ENCODE assay signal across 9 cellular contexts in genomic region chr21:41923641-41924342, GRCh38. TPM values are rescaled to one million over a fixed set of nuclear protein-coding genes. Genes with fewer than 3 reads are reported as not detected.
DNase-seq lines count a peak whose midpoint lies in the region; ATAC-seq, FAIRE-seq and TF ChIP-seq lines count a peak whose summit lies in the region.
"Had no signal": no experiment of that assay in that cellular context is flagged by ENCODE, and none has a peak within 500 bp of the region (broad histone marks: within the 10 kb centered on the region; RNA-seq: fewer than 3 reads in every experiment).

No MANE protein-coding gene starts in this region.

- H3K27me3 ChIP-seq in subcutaneous abdominal adipose tissue (ENCODE audit: control insufficient read depth in 5 of 5, insufficient read depth in 4 of 5, low read length in 5 of 5) = no peaks in the 10 kb centered on the region
- H3K27me3 ChIP-seq: body of pancreas had no signal

- ATAC-seq in activated naive CD8-positive, alpha-beta T cell treated with anti-CD3 and anti-CD28 coated beads, Interleukin-2, amount 50 U/mL, for 24 hours = peak; percentile 56
- ATAC-seq in GM19397 (IDR thresholded peaks at IDR 0.05; ENCODE audit: unreplicated experiment) (no peak), HG02981 (IDR thresholded peaks at IDR 0.05; ENCODE audit: unreplicated experiment) (no peak)
- ATAC-seq: body of pancreas had no signal

- H3K4me3 Mint-ChIP-seq in activated naive CD8-positive, alpha-beta T cell treated with anti-CD3 and anti-CD28 coated beads, Interleukin-2, amount 50 U/mL, for 24 hours = peak overlapping the region; percentile 58

- intact Hi-C loops in kidney (cut with DNase I) = no loop called here

- no peaks in the 10 kb centered on the region for H3K9me3 ChIP-seq in kidney (ENCODE audit: control insufficient read depth in 1 of 2, low read length in 2 of 2)
- H3K9me3 ChIP-seq in subcutaneous abdominal adipose tissue (ENCODE audit: control insufficient read depth in 5 of 5, low read length in 5 of 5) = no peaks in the 10 kb centered on the region
- H3K9me3 ChIP-seq: body of pancreas had no signal

- peak overlapping the region; percentile 46 for H3K27ac Mint-ChIP-seq in activated naive CD8-positive, alpha-beta T cell treated with anti-CD3 and anti-CD28 coated beads, Interleukin-2, amount 50 U/mL, for 24 hours

- H3K4me1 Mint-ChIP-seq in activated naive CD8-positive, alpha-beta T cell treated with anti-CD3 and anti-CD28 coated beads, Interleukin-2, amount 50 U/mL, for 24 hours = peaks cover 72% of the 10 kb centered on the region

- H3K4me3 ChIP-seq in kidney (ENCODE audit: low read length in 2 of 2) (no peak overlapping the region), subcutaneous abdominal adipose tissue (ENCODE audit: low read depth in 1 of 5, low read length in 5 of 5) (peak overlapping the region in 2 of 5 donors; percentile 4 to 28)
- H3K4me3 ChIP-seq: body of pancreas had no signal

- H3K9ac ChIP-seq in kidney (ENCODE audit: low read length in 2 of 2) = no peak overlapping the region
- peak overlapping the region; percentile 53 to 91 (median 71) for H3K9ac ChIP-seq in subcutaneous abdominal adipose tissue (ENCODE audit: low read length in 5 of 5)

- FAIRE-seq in kidney (lab: Jason Lieb, UNC) = no peak

- H3K4me1 ChIP-seq in kidney (ENCODE audit: control insufficient read depth in 1 of 2, insufficient read depth in 1 of 2, low read depth in 1 of 2, low read length in 2 of 2) (peaks cover 12 to 23% of the 10 kb centered on the region in 2 donors), subcutaneous abdominal adipose tissue (ENCODE audit: control insufficient read depth in 5 of 5, insufficient read depth in 5 of 5, low read length in 5 of 5) (peaks cover 10 to 80% (median 76%) of the 10 kb centered on the region in 5 donors)

- peaks cover 2% of the 10 kb centered on the region for H3K36me3 Mint-ChIP-seq in activated naive CD8-positive, alpha-beta T cell treated with anti-CD3 and anti-CD28 coated beads, Interleukin-2, amount 50 U/mL, for 24 hours (ENCODE audit: low read depth)

- no peaks in the 10 kb centered on the region for H3K27me3 Mint-ChIP-seq in activated naive CD8-positive, alpha-beta T cell treated with anti-CD3 and anti-CD28 coated beads, Interleukin-2, amount 50 U/mL, for 24 hours

- H3K9me3 Mint-ChIP-seq in activated naive CD8-positive, alpha-beta T cell treated with anti-CD3 and anti-CD28 coated beads, Interleukin-2, amount 50 U/mL, for 24 hours = no peaks in the 10 kb centered on the region

- no peak for TF ChIP-seq CTCF in kidney (IDR thresholded peaks at IDR 0.05; ENCODE audit: borderline replicate concordance, extremely low read depth, insufficient read depth)

- H3K36me3 ChIP-seq in kidney (ENCODE audit: control insufficient read depth in 1 of 2, insufficient read depth in 2 of 2, low read length in 2 of 2) (no peaks in the 10 kb centered on the region), subcutaneous abdominal adipose tissue (ENCODE audit: control insufficient read depth in 5 of 5, insufficient read depth in 5 of 5, low read length in 5 of 5) (peaks cover 0 to 23% (median 10%) of the 10 kb centered on the region in 5 donors)

- peak overlapping the region; percentile 26 to 91 for H3K27ac ChIP-seq in kidney (ENCODE audit: low read depth in 2 of 2, low read length in 2 of 2)
- peak overlapping the region; percentile 99 for H3K27ac ChIP-seq in subcutaneous abdominal adipose tissue (ENCODE audit: low read depth, low read length)

- DNase-seq in NOMO-1 treated with DMSO at 0.1 percent for 48 hours (lab: John Stamatoyannopoulos, UW; ENCODE audit: unreplicated experiment) = peak; percentile 7
- DNase-seq in NOMO-1 treated with dmso at 0.1 percent for 144 hours (lab: John Stamatoyannopoulos, UW; ENCODE audit: unreplicated experiment) = no peak
- no peak for DNase-seq in activated naive CD8-positive, alpha-beta T cell treated with anti-CD3 and anti-CD28 coated beads, Interleukin-2, amount 50 U/mL, for 24 hours
- no peak for DNase-seq in kidney
- DNase-seq in RPMI8226 = no peak

RNA-seq across cellular contexts. Expression of gene C2CD2, which starts 30.0 kb away (rescaled TPM):
- 25.6 TPM for total RNA-seq in kidney
- 7.6 TPM for polyA plus RNA-seq in kidney (ENCODE audit: insufficient read depth, low read depth, low replicate concordance)

RNA-seq across cellular contexts. Expression of gene PRDM15, which starts 44.6 kb away (rescaled TPM):
- total RNA-seq in kidney = 8.4 TPM
- 1.3 TPM for polyA plus RNA-seq in kidney (ENCODE audit: insufficient read depth, low read depth, low replicate concordance)

Comparison
In these comparisons a context has a peak if more than half of its experiments do, and no peak if none do; other contexts are left out.
1. H3K9ac ChIP-seq: peak in subcutaneous abdominal adipose tissue (5 of 5); none in kidney (0 of 2).